Comparison of ENCODE assay signal across 10 cellular contexts in genomic region chr6:82783587-82784253, GRCh38.
DNase-seq lines count a peak whose midpoint lies in the region; ATAC-seq and TF ChIP-seq lines count a peak whose summit lies in the region.
"Had no signal": no experiment of that assay in that cellular context is flagged by ENCODE, and none has a peak within 500 bp of the region (broad histone marks: within the 10 kb centered on the region; RNA-seq: fewer than 3 reads in every experiment).

No MANE protein-coding gene starts in this region.

- no peak overlapping the region for H3K4me3 Mint-ChIP-seq in nephron progenitor cell
- H3K4me3 Mint-ChIP-seq in activated CD4-positive, alpha-beta T cell treated with anti-CD3 and anti-CD28 coated beads for 36 hours, result no peak overlapping the region
- H3K4me3 Mint-ChIP-seq: activated naive CD8-positive, alpha-beta T cell had no signal

- no peaks in the 10 kb centered on the region for H3K27me3 ChIP-seq in heart left ventricle

- TF ChIP-seq CTCF in nephron progenitor cell (IDR thresholded peaks at IDR 0.05) (peak; percentile 51), heart left ventricle (IDR thresholded peaks at IDR 0.05) (peak in 4 of 12 donors; percentile 15 to 23 (median 20))

- CTCF ChIA-PET in activated CD4-positive, alpha-beta T cell treated with anti-CD3 and anti-CD28 coated beads for 36 hours (lab: Charles Lee), result no interaction called here

- H3K27me3 Mint-ChIP-seq in nephron progenitor cell (ENCODE audit: low read depth, poor library complexity), result no peaks in the 10 kb centered on the region
- peaks cover 2% of the 10 kb centered on the region for H3K27me3 Mint-ChIP-seq in activated CD4-positive, alpha-beta T cell treated with anti-CD3 and anti-CD28 coated beads for 36 hours
- H3K27me3 Mint-ChIP-seq: naive B cell had no signal

- no peaks in the 10 kb centered on the region for H3K36me3 ChIP-seq in heart left ventricle

- no peak for TF ChIP-seq POLR2A in heart left ventricle (IDR thresholded peaks at IDR 0.05)

- no peaks in the 10 kb centered on the region for H3K9me3 ChIP-seq in heart left ventricle

- H3K4me3 ChIP-seq in heart left ventricle, result no peak overlapping the region

- H3K36me3 Mint-ChIP-seq in nephron progenitor cell (ENCODE audit: low read depth), result no peaks in the 10 kb centered on the region
- no peaks in the 10 kb centered on the region for H3K36me3 Mint-ChIP-seq in activated CD4-positive, alpha-beta T cell treated with anti-CD3 and anti-CD28 coated beads for 36 hours (ENCODE audit: low read depth)
- H3K36me3 Mint-ChIP-seq: activated naive CD8-positive, alpha-beta T cell; naive B cell had no signal

- 46 to 60% (median 54%) methylated on average over 6 of the region's 6 CpGs for WGBS in heart left ventricle, 4 donors

- no peaks in the 10 kb centered on the region for H3K4me1 ChIP-seq in heart left ventricle

- peaks cover 2% of the 10 kb centered on the region for H3K9me3 Mint-ChIP-seq in nephron progenitor cell
- no peaks in the 10 kb centered on the region for H3K9me3 Mint-ChIP-seq in activated CD4-positive, alpha-beta T cell treated with anti-CD3 and anti-CD28 coated beads for 36 hours (ENCODE audit: low read depth)

- H3K27ac ChIP-seq in heart left ventricle, result no peak overlapping the region

- POLR2A ChIA-PET in activated CD4-positive, alpha-beta T cell treated with anti-CD3 and anti-CD28 coated beads for 36 hours (lab: Charles Lee), result no interaction called here

- H3K27ac Mint-ChIP-seq in nephron progenitor cell, result no peak overlapping the region
- H3K27ac Mint-ChIP-seq in activated CD4-positive, alpha-beta T cell treated with anti-CD3 and anti-CD28 coated beads for 36 hours, result no peak overlapping the region
- H3K27ac Mint-ChIP-seq: activated naive CD8-positive, alpha-beta T cell; naive B cell had no signal

- ATAC-seq in GM18867 (IDR thresholded peaks at IDR 0.05; ENCODE audit: unreplicated experiment), result peak; percentile 79
- ATAC-seq in heart left ventricle, result no peak
- no peak for ATAC-seq in activated CD4-positive, alpha-beta T cell treated with anti-CD3 and anti-CD28 coated beads for 36 hours

- DNase-seq in HT-29 (ENCODE audit: low spot score) (peak; percentile 12), SW480 (ENCODE audit: low spot score) (peak; percentile 10), nephron progenitor cell (peak; percentile 5), ureter (ENCODE audit: low spot score) (no peak), heart left ventricle (no peak), kidney tubule cell (ENCODE audit: low spot score) (no peak)
- DNase-seq in activated CD4-positive, alpha-beta T cell treated with anti-CD3 and anti-CD28 coated beads for 36 hours, result no peak
- DNase-seq: naive B cell had no signal

- intact Hi-C loops in heart left ventricle (cut with DNase I), result no loop called here
- intact Hi-C loops in activated CD4-positive, alpha-beta T cell treated with anti-CD3 and anti-CD28 coated beads for 36 hours (cut with DNase I, micrococcal nuclease), result no loop called here

- peaks cover 31% of the 10 kb centered on the region for H3K4me1 Mint-ChIP-seq in nephron progenitor cell
- H3K4me1 Mint-ChIP-seq in activated CD4-positive, alpha-beta T cell treated with anti-CD3 and anti-CD28 coated beads for 36 hours, result no peaks in the 10 kb centered on the region
- H3K4me1 Mint-ChIP-seq: naive B cell had no signal

Comparison
In these comparisons a context has a peak if more than half of its experiments do, and no peak if none do; other contexts are left out.
1. DNase-seq: peak in HT-29 (single experiment), SW480 (single experiment) and nephron progenitor cell (single experiment); none in ureter (single experiment), heart left ventricle (0 of 5), kidney tubule cell (single experiment) and activated CD4-positive, alpha-beta T cell treated with anti-CD3 and anti-CD28 coated beads for 36 hours (single experiment).